In genomic region chr10:17001961-17002749, GRCh38 we compare ENCODE assay signal across 8 cellular contexts.
DNase-seq lines count a peak whose midpoint lies in the region; ATAC-seq and TF ChIP-seq lines count a peak whose summit lies in the region.

No MANE protein-coding gene starts in this region.

- H3K4me3 Mint-ChIP-seq in stimulated activated naive B cell treated with anti-CD40 and anti-IgM and Interleukin-4, amounts not matched to agents 10 μg/mL and 1 μg/mL and 100 μg/mL, for 72 hours: peak overlapping the region in 1 of 2 donors; percentile 45

- no peaks in the 10 kb centered on the region for H3K36me3 Mint-ChIP-seq in stimulated activated naive B cell treated with anti-CD40 and anti-IgM and Interleukin-4, amounts not matched to agents 10 μg/mL and 1 μg/mL and 100 μg/mL, for 72 hours

- H3K27me3 Mint-ChIP-seq in stimulated activated naive B cell treated with anti-CD40 and anti-IgM and Interleukin-4, amounts not matched to agents 10 μg/mL and 1 μg/mL and 100 μg/mL, for 72 hours: peaks cover 10 to 23% of the 10 kb centered on the region in 2 donors

- ATAC-seq in HG02759 (IDR thresholded peaks at IDR 0.05; ENCODE audit: unreplicated experiment): peak; percentile 71
- ATAC-seq in stimulated activated naive B cell treated with anti-CD40 and anti-IgM and Interleukin-4, amounts not matched to agents 10 μg/mL and 1 μg/mL and 100 μg/mL, for 72 hours (replicated peaks): peak; percentile 73 to 76

- DNase-seq in GM10266 (ENCODE audit: extremely low spot score) (peak; percentile 9), fibroblast of villous mesenchyme (ENCODE audit: low read depth) (peak; percentile 98), NCI-H2081 (lab: John Stamatoyannopoulos, UW) (no peak), NCI-H1436 (lab: John Stamatoyannopoulos, UW) (no peak), NCI-H128 (lab: John Stamatoyannopoulos, UW; ENCODE audit: unreplicated experiment) (no peak)
- DNase-seq in stimulated activated naive B cell treated with anti-CD40 and anti-IgM and Interleukin-4, amounts not matched to agents 10 μg/mL and 1 μg/mL and 100 μg/mL, for 72 hours: peak; percentile 33

- H3K27ac ChIP-seq in VCaP: no peak overlapping the region

- H3K4me1 Mint-ChIP-seq in stimulated activated naive B cell treated with anti-CD40 and anti-IgM and Interleukin-4, amounts not matched to agents 10 μg/mL and 1 μg/mL and 100 μg/mL, for 72 hours: peaks cover 11 to 14% of the 10 kb centered on the region in 2 donors

- H3K9me3 Mint-ChIP-seq in stimulated activated naive B cell treated with anti-CD40 and anti-IgM and Interleukin-4, amounts not matched to agents 10 μg/mL and 1 μg/mL and 100 μg/mL, for 72 hours: peaks cover 3% of the 10 kb centered on the region in 2 donors

- no peak overlapping the region for H3K4me3 ChIP-seq in fibroblast of villous mesenchyme (ENCODE audit: low read depth, low read length)

- TF ChIP-seq CTCF in GM10266 (IDR thresholded peaks at IDR 0.05; ENCODE audit: control insufficient read depth, insufficient read depth, low read depth, missing control alignments): no peak
- peak; percentile 28 for TF ChIP-seq CTCF in VCaP (conservative IDR thresholded peaks at IDR 0.05)
- no peak for TF ChIP-seq CTCF in fibroblast of villous mesenchyme (IDR thresholded peaks at IDR 0.05; ENCODE audit: insufficient read depth, low read depth, low read length)

- peak overlapping the region; percentile 96 for H3K27ac Mint-ChIP-seq in stimulated activated naive B cell treated with anti-CD40 and anti-IgM and Interleukin-4, amounts not matched to agents 10 μg/mL and 1 μg/mL and 100 μg/mL, for 72 hours

Comparison
In these comparisons a context has a peak if more than half of its experiments do, and no peak if none do; other contexts are left out.
1. DNase-seq: peak in GM10266 (single experiment), fibroblast of villous mesenchyme (single experiment) and stimulated activated naive B cell treated with anti-CD40 and anti-IgM and Interleukin-4, amounts not matched to agents 10 μg/mL and 1 μg/mL and 100 μg/mL, for 72 hours (single experiment); none in NCI-H2081 (0 of 2), NCI-H1436 (single experiment) and NCI-H128 (single experiment).